26 cellular contexts compared by ENCODE assay signal in the genomic region with DNA sequence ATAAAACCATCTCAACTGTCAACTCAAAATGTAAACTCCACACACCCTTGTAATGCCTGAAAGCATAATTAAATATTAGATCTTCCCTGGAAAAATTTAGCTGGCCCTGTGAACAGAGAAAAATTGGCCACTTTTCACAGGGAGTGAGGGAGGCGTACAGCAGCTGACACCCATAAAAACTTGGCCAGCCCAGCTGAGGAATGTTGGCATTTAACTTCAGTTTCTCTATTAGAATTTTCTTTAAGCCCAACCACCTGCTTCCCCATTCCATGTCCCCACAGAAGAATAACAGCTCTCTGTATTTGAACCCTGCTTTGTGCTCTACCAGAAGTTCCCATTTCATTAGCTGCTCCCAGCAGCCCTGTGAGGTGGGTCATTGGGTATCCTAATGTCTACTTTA. TPM values are rescaled to one million over a fixed set of nuclear protein-coding genes. Genes with fewer than 3 reads are reported as not detected.
"Had no signal": no experiment of that assay in that cellular context is flagged by ENCODE, and none has a peak within 500 bp of the region (broad histone marks: within the 10 kb centered on the region; RNA-seq: fewer than 3 reads in every experiment).

No MANE protein-coding gene starts in this region.

- H3K27me3 ChIP-seq: ascending aorta, brain microvascular endothelial cell, sigmoid colon, suprapubic skin, tibial nerve had no signal

- H3K4me3 ChIP-seq: ascending aorta, coronary artery, left ventricle myocardium inferior, sigmoid colon, suprapubic skin, tibial nerve had no signal

- H3K27ac ChIP-seq: ascending aorta, brain microvascular endothelial cell, coronary artery, left ventricle myocardium inferior, sigmoid colon, suprapubic skin, tibial nerve, VCaP had no signal

- H3K4me1 ChIP-seq: ascending aorta, left ventricle myocardium inferior had no signal

- H3K9me3 ChIP-seq: ascending aorta, left ventricle myocardium inferior, sigmoid colon, suprapubic skin, tibial nerve had no signal

- ATAC-seq: effector memory CD8-positive, alpha-beta T cell; naive thymus-derived CD8-positive, alpha-beta T cell had no signal

- DNase-seq: activated CD4-positive, alpha-beta memory T cell treated with anti-CD3 and anti-CD28 coated beads for 36 hours; activated CD4-positive, alpha-beta T cell treated with anti-CD3 and anti-CD28 coated beads for 48 hours; activated CD8-positive, alpha-beta memory T cell treated with anti-CD3 and anti-CD28 coated beads, Interleukin-2, amount 50 U/mL, for 4 hours; activated gamma-delta T cell; activated naive CD4-positive, alpha-beta T cell treated with anti-CD3 and anti-CD28 coated beads, Interleukin-2, amount 10 ng/mL, durations not matched to agents 7 days and 5 days; activated naive CD8-positive, alpha-beta T cell treated with anti-CD3 and anti-CD28 coated beads, Interleukin-2, amount 10 ng/mL, durations not matched to agents 7 days and 5 days; activated T-cell treated with anti-CD3 and anti-CD28 coated beads, Interleukin-2, amount 50 U/mL, for 1 hour; brain microvascular endothelial cell; effector memory CD8-positive, alpha-beta T cell; foreskin fibroblast; left ventricle myocardium inferior; naive thymus-derived CD8-positive, alpha-beta T cell; retina; sigmoid colon; stimulated activated CD4-positive, alpha-beta T cell treated with anti-CD3 and anti-CD28 coated beads, Interleukin-15, amount 100 ng/mL, for 24 hours; stimulated activated CD4-positive, alpha-beta T cell treated with anti-CD3 and anti-CD28 coated beads, Interleukin-2, amount 100 ng/mL, for 24 hours; stimulated activated naive CD4-positive, alpha-beta T cell had no signal

- H3K36me3 ChIP-seq: ascending aorta, brain microvascular endothelial cell, left ventricle myocardium inferior, sigmoid colon, suprapubic skin, tibial nerve had no signal

RNA-seq across cellular contexts. Expression of a gene that starts 41.0 kb away (rescaled TPM):
- total RNA-seq: activated CD8-positive, alpha-beta memory T cell treated with anti-CD3 and anti-CD28 coated beads for 36 hours; activated naive CD8-positive, alpha-beta T cell treated with anti-CD3 and anti-CD28 coated beads, Interleukin-2, amount 10 ng/mL, durations not matched to agents 7 days and 5 days; ascending aorta; left ventricle myocardium inferior; lung microvascular endothelial cell; mesenteric fat pad; naive thymus-derived CD8-positive, alpha-beta T cell; T-helper 1 cell treated with Interleukin-12 subunit alpha and Interleukin-12 subunit beta and Interleukin-4 antibody, amounts not matched to agents 30 ng/mL and 1 ng/mL, for 36 hours had no signal
- polyA plus RNA-seq: naive thymus-derived CD8-positive, alpha-beta T cell had no signal
